10 cellular contexts compared by ENCODE assay signal in the genomic region with DNA sequence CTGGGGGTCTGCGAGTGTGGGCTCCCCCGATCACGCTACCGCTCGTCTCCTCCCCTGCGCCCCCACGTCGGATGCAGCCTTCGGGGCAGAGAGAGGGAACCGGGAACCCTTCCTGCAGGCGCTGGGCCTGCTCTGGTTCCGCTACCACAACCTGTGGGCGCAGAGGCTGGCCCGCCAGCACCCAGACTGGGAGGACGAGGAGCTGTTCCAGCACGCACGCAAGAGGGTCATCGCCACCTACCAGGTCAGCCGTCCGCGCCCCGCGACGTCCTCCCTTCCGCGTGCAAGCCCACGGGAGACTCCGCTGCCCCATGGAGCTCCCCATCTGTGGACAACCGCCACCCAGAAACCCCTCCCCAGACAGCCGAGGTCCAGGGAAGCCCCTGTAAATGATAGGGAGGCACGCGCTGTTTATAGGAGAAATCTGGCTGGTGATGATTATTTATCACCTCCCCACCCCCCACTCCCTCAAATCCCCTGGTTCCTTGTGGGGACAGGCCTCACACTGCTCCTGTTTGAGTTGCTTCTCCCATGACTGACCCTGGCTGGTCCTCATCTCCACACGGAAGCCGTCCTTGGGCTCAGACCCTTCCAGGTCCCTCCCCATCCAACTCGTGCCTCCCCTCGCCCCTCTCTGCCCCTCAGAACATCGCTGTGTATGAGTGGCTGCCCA. TPM values are rescaled to one million over a fixed set of nuclear protein-coding genes. Genes with fewer than 3 reads are reported as not detected.
DNase-seq lines count a peak whose midpoint lies in the region; ATAC-seq and TF ChIP-seq lines count a peak whose summit lies in the region.
"Not testable (repeated sequence)": the region's sequence is repeated elsewhere in the genome, so short reads cannot be mapped to it uniquely, and the experiment has no call there.
"Had no signal": no experiment of that assay in that cellular context is flagged by ENCODE, and none has a peak within 500 bp of the region (broad histone marks: within the 10 kb centered on the region; RNA-seq: fewer than 3 reads in every experiment).

No MANE protein-coding gene starts in this region.

- H3K4me1 Mint-ChIP-seq in CD8-positive, alpha-beta T cell (ENCODE audit: low read depth): peaks cover 13% of the 10 kb centered on the region
- H3K4me1 Mint-ChIP-seq in activated T-cell treated with anti-CD3 and anti-CD28 coated beads, Interleukin-2, amount 50 U/mL, for 4 hours (ENCODE audit: low read depth): peaks cover 11% of the 10 kb centered on the region
- peaks cover 17% of the 10 kb centered on the region for H3K4me1 Mint-ChIP-seq in central memory CD8-positive, alpha-beta T cell
- H3K4me1 Mint-ChIP-seq in memory B cell: not testable (repeated sequence)

- H3K27ac ChIP-seq in CD8-positive, alpha-beta T cell (ENCODE audit: low read depth, low read length); Panc1 (ENCODE audit: low read length); left ventricle myocardium inferior (replicated peaks): not testable (repeated sequence)

- not testable (repeated sequence) for H3K27ac Mint-ChIP-seq in CD8-positive, alpha-beta T cell; central memory CD8-positive, alpha-beta T cell (ENCODE audit: low read depth); memory B cell

- peaks cover 14% of the 10 kb centered on the region for H3K27me3 ChIP-seq in CD8-positive, alpha-beta T cell (ENCODE audit: insufficient read depth, low read length)
- not testable (repeated sequence) for H3K27me3 ChIP-seq in Panc1 (ENCODE audit: control insufficient read depth, insufficient read depth, low read length)
- peaks cover 58% of the 10 kb centered on the region for H3K27me3 ChIP-seq in left ventricle myocardium inferior (ENCODE audit: low read depth)

- in situ Hi-C loops in Panc1 (cut with HindIII; ENCODE audit: low pct_unique_long_range_greater_than_20kb, low sequenced_read_pairs): not testable (repeated sequence)

- intact Hi-C loops in CD8-positive, alpha-beta T cell (cut with DNase I, micrococcal nuclease); Panc1 (cut with micrococcal nuclease; ENCODE audit: unreplicated experiment); left ventricle myocardium inferior (cut with micrococcal nuclease): not testable (repeated sequence)
- intact Hi-C loops in posterior vena cava (cut with DNase I): loop anchor here in 1 of 2 donors (5.0 kb wide), 1 partner anchor 951 kb away; no protein-coding TSS in a partner anchor

- H3K27me3 Mint-ChIP-seq in CD8-positive, alpha-beta T cell (ENCODE audit: low read depth): peaks cover 36% of the 10 kb centered on the region
- H3K27me3 Mint-ChIP-seq in activated T-cell treated with anti-CD3 and anti-CD28 coated beads, Interleukin-2, amount 50 U/mL, for 4 hours (ENCODE audit: low read depth): peaks cover 39% of the 10 kb centered on the region
- peaks cover 53% of the 10 kb centered on the region for H3K27me3 Mint-ChIP-seq in central memory CD8-positive, alpha-beta T cell
- H3K27me3 Mint-ChIP-seq in memory B cell: peaks cover 17% of the 10 kb centered on the region

- not testable (repeated sequence) for H3K9me3 Mint-ChIP-seq in CD8-positive, alpha-beta T cell; activated T-cell treated with anti-CD3 and anti-CD28 coated beads, Interleukin-2, amount 50 U/mL, for 4 hours; central memory CD8-positive, alpha-beta T cell; memory B cell

- not testable (repeated sequence) for H3K4me3 ChIP-seq in CD8-positive, alpha-beta T cell (ENCODE audit: low read depth, low read length); Panc1 (ENCODE audit: low read depth in 2 of 2, low read length in 2 of 2)
- H3K4me3 ChIP-seq in left ventricle myocardium inferior: peak overlapping the region; percentile 51

- not testable (repeated sequence) for H3K36me3 Mint-ChIP-seq in CD8-positive, alpha-beta T cell; activated T-cell treated with anti-CD3 and anti-CD28 coated beads, Interleukin-2, amount 50 U/mL, for 4 hours (ENCODE audit: insufficient read depth); central memory CD8-positive, alpha-beta T cell (ENCODE audit: insufficient read depth); memory B cell

- not testable (repeated sequence) for H3K4me1 ChIP-seq in CD8-positive, alpha-beta T cell (ENCODE audit: insufficient read depth, low read length); Panc1 (ENCODE audit: control insufficient read depth, insufficient read depth, low read length); left ventricle myocardium inferior

- not testable (repeated sequence) for H3K36me3 ChIP-seq in CD8-positive, alpha-beta T cell (ENCODE audit: insufficient read depth, low read length); Panc1 (ENCODE audit: control insufficient read depth, insufficient read depth, low read length); left ventricle myocardium inferior

- ATAC-seq in CD8-positive, alpha-beta T cell; central memory CD8-positive, alpha-beta T cell (replicated peaks; ENCODE audit: extremely low read depth, poor library complexity, severe bottlenecking); memory B cell (ENCODE audit: low read depth): not testable (repeated sequence)
- peak; percentile 27; the same call in 1 of the 2 replicates for ATAC-seq in Panc1
- peak; percentile 19 to 29 for ATAC-seq in activated T-cell treated with anti-CD3 and anti-CD28 coated beads, Interleukin-2, amount 50 U/mL, for 4 hours

- not testable (repeated sequence) for DNase-seq in CD8-positive, alpha-beta T cell; Panc1 (ENCODE audit: low read depth, low spot score); activated T-cell treated with anti-CD3 and anti-CD28 coated beads, Interleukin-2, amount 50 U/mL, for 4 hours; central memory CD8-positive, alpha-beta T cell (ENCODE audit: low spot score in 2 of 2); left ventricle myocardium inferior; memory B cell (ENCODE audit: low spot score in 2 of 2)
- peak; percentile 14 for DNase-seq in posterior vena cava (ENCODE audit: low spot score)

- POLR2A ChIA-PET in CD8-positive, alpha-beta T cell (lab: Charles Lee); Panc1 (lab: Charles Lee): not testable (repeated sequence)

- BruUV-seq in Panc1 (replicated peaks; lab: Mats Ljungman, UMichigan): not testable (repeated sequence)

- TF ChIP-seq CTCF in CD8-positive, alpha-beta T cell (IDR thresholded peaks at IDR 0.05); Panc1 (IDR thresholded peaks at IDR 0.05); left ventricle myocardium inferior (IDR thresholded peaks at IDR 0.05; ENCODE audit: borderline replicate concordance): not testable (repeated sequence)

- not testable (repeated sequence) for H3K9me3 ChIP-seq in CD8-positive, alpha-beta T cell (ENCODE audit: low read length); Panc1 (ENCODE audit: control insufficient read depth, insufficient read depth, low read depth, low read length); left ventricle myocardium inferior (replicated peaks)

- CTCF ChIA-PET in CD8-positive, alpha-beta T cell (lab: Charles Lee): interaction anchor here (4.9 kb wide), 1 partner anchor 18 kb away, joined by 21 read pairs; no protein-coding TSS in a partner anchor
- CTCF ChIA-PET in Panc1 (lab: Charles Lee): interaction anchor here (0.6 to 1.1 kb wide), 3 partner anchors 15 to 70 kb away, joined by 3 to 7 read pairs (median 5); no protein-coding TSS in a partner anchor

- H3K4me3 Mint-ChIP-seq in CD8-positive, alpha-beta T cell: peak overlapping the region; percentile 58
- H3K4me3 Mint-ChIP-seq in activated T-cell treated with anti-CD3 and anti-CD28 coated beads, Interleukin-2, amount 50 U/mL, for 4 hours: not testable (repeated sequence)
- peak overlapping the region; percentile 53 for H3K4me3 Mint-ChIP-seq in central memory CD8-positive, alpha-beta T cell
- peak overlapping the region; percentile 56 for H3K4me3 Mint-ChIP-seq in memory B cell

RNA-seq across cellular contexts. Expression of gene DUOX1, which starts 6.0 kb away (rescaled TPM):
- not detected for total RNA-seq in CD8-positive, alpha-beta T cell
- 0.31 TPM for total RNA-seq in Panc1 (2021; ENCODE audit: unreplicated experiment)
- 1.4 TPM for polyA plus RNA-seq in Panc1 (2012; ENCODE audit: insufficient read length)
- total RNA-seq in activated T-cell treated with anti-CD3 and anti-CD28 coated beads, Interleukin-2, amount 50 U/mL, for 4 hours: under 1 TPM; 0.13 to 0.42 (median 0.22) TPM
- total RNA-seq in left ventricle myocardium inferior: 0.80 TPM
- 1 to 10 TPM in 1 of 2 donors, under 1 TPM in 1; 0.62 to 4.4 TPM for total RNA-seq in posterior vena cava
- total RNA-seq: OCI-LY7, RPMI7951 had no signal

RNA-seq across cellular contexts. Expression of gene DUOXA1, which starts 6.2 kb away (rescaled TPM):
- not detected for total RNA-seq in CD8-positive, alpha-beta T cell
- total RNA-seq in Panc1 (2021; ENCODE audit: unreplicated experiment) (not detected), left ventricle myocardium inferior (0.30 TPM), posterior vena cava (1 to 10 TPM in 1 of 2 donors, under 1 TPM in 1; 0.81 to 5.3 TPM)
- not detected for polyA plus RNA-seq in Panc1 (2012; ENCODE audit: insufficient read length)
- total RNA-seq in activated T-cell treated with anti-CD3 and anti-CD28 coated beads, Interleukin-2, amount 50 U/mL, for 4 hours: under 1 TPM; 0.08 to 0.58 (median 0.24) TPM
- total RNA-seq: OCI-LY7, RPMI7951 had no signal

RNA-seq across cellular contexts. Expression of gene DUOXA2, which starts 21.7 kb away (rescaled TPM):
- total RNA-seq in CD8-positive, alpha-beta T cell: not detected
- total RNA-seq in Panc1 (2021; ENCODE audit: unreplicated experiment) (not detected), left ventricle myocardium inferior (not detected), posterior vena cava (not detected)
- polyA plus RNA-seq in Panc1 (2012; ENCODE audit: insufficient read length): not detected
- not detected for total RNA-seq in activated T-cell treated with anti-CD3 and anti-CD28 coated beads, Interleukin-2, amount 50 U/mL, for 4 hours
- total RNA-seq: MCF 10A, OCI-LY7, RPMI7951 had no signal

RNA-seq across cellular contexts. Expression of gene DUOX2, which starts 21.9 kb away (rescaled TPM):
- total RNA-seq in CD8-positive, alpha-beta T cell: under 1 TPM in 1 of 2 experiments, not detected in 1; 0.05 TPM
- total RNA-seq in Panc1 (2021; ENCODE audit: unreplicated experiment) (0.08 TPM), left ventricle myocardium inferior (0.05 TPM), posterior vena cava (1 to 10 TPM in 1 of 2 donors, under 1 TPM in 1; 0.57 to 2.7 TPM)
- polyA plus RNA-seq in Panc1 (2012; ENCODE audit: insufficient read length): 0.06 TPM
- under 1 TPM; 0.05 to 0.11 (median 0.10) TPM for total RNA-seq in activated T-cell treated with anti-CD3 and anti-CD28 coated beads, Interleukin-2, amount 50 U/mL, for 4 hours
- total RNA-seq: RPMI7951 had no signal

RNA-seq across cellular contexts. Expression of gene SHF, which starts 51.9 kb away (rescaled TPM):
- total RNA-seq in CD8-positive, alpha-beta T cell: 1 to 10 TPM; 5.0 to 5.6 TPM
- 3.0 TPM for total RNA-seq in Panc1 (2021; ENCODE audit: unreplicated experiment)
- 4.5 TPM for polyA plus RNA-seq in Panc1 (2012; ENCODE audit: insufficient read length)
- 10 to 100 TPM; 17.5 to 30.5 (median 19.2) TPM for total RNA-seq in activated T-cell treated with anti-CD3 and anti-CD28 coated beads, Interleukin-2, amount 50 U/mL, for 4 hours
- 4.4 TPM for total RNA-seq in left ventricle myocardium inferior
- total RNA-seq in posterior vena cava: 1 to 10 TPM; 8.0 to 8.5 TPM
